2 cellular contexts compared by ENCODE assay signal in the genomic region with DNA sequence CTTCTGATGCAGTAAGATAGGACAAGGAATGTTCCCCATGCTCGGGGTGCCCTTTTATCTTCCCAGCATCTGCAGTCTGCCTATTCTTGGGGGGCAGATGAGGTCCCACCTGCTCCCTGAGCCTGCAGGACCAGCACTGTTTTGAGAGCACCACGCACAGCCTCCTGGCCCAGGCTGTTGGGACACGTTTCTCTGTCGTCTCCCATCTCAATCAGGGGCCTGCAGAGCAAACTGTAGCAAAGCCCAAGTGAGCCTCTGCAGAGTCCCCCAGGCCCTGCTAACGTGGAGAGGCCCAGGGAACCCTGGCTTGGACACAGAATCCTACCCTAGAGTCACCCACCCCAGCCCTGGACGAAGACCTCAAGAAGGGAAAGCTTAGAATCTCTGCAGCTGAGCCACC.
TF ChIP-seq lines count a peak whose summit lies in the region.

No MANE protein-coding gene starts in this region.

TF ChIP-seq in liver, 16 proteins besides CTCF, POLR2A, EP300 and RAD21:
- no peak for TF ChIP-seq FOXA1 (IDR thresholded peaks at IDR 0.05)
- TF ChIP-seq TAF1 (conservative IDR thresholded peaks at IDR 0.05), result no peak
- TF ChIP-seq HNF4G (IDR thresholded peaks at IDR 0.05), result no peak
- TF ChIP-seq SP1 (IDR thresholded peaks at IDR 0.05), result no peak
- TF ChIP-seq, protein P1, sequence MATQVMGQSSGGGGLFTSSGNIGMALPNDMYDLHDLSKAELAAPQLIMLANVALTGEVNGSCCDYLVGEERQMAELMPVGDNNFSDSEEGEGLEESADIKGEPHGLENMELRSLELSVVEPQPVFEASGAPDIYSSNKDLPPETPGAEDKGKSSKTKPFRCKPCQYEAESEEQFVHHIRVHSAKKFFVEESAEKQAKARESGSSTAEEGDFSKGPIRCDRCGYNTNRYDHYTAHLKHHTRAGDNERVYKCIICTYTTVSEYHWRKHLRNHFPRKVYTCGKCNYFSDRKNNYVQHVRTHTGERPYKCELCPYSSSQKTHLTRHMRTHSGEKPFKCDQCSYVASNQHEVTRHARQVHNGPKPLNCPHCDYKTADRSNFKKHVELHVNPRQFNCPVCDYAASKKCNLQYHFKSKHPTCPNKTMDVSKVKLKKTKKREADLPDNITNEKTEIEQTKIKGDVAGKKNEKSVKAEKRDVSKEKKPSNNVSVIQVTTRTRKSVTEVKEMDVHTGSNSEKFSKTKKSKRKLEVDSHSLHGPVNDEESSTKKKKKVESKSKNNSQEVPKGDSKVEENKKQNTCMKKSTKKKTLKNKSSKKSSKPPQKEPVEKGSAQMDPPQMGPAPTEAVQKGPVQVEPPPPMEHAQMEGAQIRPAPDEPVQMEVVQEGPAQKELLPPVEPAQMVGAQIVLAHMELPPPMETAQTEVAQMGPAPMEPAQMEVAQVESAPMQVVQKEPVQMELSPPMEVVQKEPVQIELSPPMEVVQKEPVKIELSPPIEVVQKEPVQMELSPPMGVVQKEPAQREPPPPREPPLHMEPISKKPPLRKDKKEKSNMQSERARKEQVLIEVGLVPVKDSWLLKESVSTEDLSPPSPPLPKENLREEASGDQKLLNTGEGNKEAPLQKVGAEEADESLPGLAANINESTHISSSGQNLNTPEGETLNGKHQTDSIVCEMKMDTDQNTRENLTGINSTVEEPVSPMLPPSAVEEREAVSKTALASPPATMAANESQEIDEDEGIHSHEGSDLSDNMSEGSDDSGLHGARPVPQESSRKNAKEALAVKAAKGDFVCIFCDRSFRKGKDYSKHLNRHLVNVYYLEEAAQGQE (IDR thresholded peaks at IDR 0.05), result no peak
- TF ChIP-seq RXRA (IDR thresholded peaks at IDR 0.05), result no peak
- TF ChIP-seq EGR1 (IDR thresholded peaks at IDR 0.05; ENCODE audit: low read depth in 2 of 2), result no peak
- no peak for TF ChIP-seq NR2F2 (IDR thresholded peaks at IDR 0.05)
- no peak for TF ChIP-seq GABPA (IDR thresholded peaks at IDR 0.05 in 1 of 2, conservative IDR thresholded peaks at IDR 0.05 in 1 of 2)
- no peak for TF ChIP-seq YY1 (IDR thresholded peaks at IDR 0.05)
- TF ChIP-seq, protein P2, sequence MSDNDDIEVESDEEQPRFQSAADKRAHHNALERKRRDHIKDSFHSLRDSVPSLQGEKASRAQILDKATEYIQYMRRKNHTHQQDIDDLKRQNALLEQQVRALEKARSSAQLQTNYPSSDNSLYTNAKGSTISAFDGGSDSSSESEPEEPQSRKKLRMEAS (IDR thresholded peaks at IDR 0.05), result no peak
- TF ChIP-seq HNF4A (conservative IDR thresholded peaks at IDR 0.05), result no peak
- TF ChIP-seq, protein P3, sequence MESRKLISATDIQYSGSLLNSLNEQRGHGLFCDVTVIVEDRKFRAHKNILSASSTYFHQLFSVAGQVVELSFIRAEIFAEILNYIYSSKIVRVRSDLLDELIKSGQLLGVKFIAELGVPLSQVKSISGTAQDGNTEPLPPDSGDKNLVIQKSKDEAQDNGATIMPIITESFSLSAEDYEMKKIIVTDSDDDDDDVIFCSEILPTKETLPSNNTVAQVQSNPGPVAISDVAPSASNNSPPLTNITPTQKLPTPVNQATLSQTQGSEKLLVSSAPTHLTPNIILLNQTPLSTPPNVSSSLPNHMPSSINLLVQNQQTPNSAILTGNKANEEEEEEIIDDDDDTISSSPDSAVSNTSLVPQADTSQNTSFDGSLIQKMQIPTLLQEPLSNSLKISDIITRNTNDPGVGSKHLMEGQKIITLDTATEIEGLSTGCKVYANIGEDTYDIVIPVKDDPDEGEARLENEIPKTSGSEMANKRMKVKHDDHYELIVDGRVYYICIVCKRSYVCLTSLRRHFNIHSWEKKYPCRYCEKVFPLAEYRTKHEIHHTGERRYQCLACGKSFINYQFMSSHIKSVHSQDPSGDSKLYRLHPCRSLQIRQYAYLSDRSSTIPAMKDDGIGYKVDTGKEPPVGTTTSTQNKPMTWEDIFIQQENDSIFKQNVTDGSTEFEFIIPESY (IDR thresholded peaks at IDR 0.05), result no peak
- no peak for TF ChIP-seq JUND (IDR thresholded peaks at IDR 0.05)
- no peak for TF ChIP-seq FOXA2 (IDR thresholded peaks at IDR 0.05)
- TF ChIP-seq, protein P4, sequence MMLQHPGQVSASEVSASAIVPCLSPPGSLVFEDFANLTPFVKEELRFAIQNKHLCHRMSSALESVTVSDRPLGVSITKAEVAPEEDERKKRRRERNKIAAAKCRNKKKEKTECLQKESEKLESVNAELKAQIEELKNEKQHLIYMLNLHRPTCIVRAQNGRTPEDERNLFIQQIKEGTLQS (IDR thresholded peaks at IDR 0.05), result no peak

TF ChIP-seq in HepG2, 621 proteins besides CTCF, POLR2A, EP300 and RAD21:
- TF ChIP-seq PRMT3 (CRISPR knock-in tag; IDR thresholded peaks at IDR 0.05; ENCODE audit: borderline replicate concordance, low read depth), result no peak
- TF ChIP-seq ELF1 (CRISPR knock-in tag; IDR thresholded peaks at IDR 0.05), result no peak
- no peak for TF ChIP-seq KDM4B (CRISPR knock-in tag; IDR thresholded peaks at IDR 0.05)
- TF ChIP-seq, protein P5, sequence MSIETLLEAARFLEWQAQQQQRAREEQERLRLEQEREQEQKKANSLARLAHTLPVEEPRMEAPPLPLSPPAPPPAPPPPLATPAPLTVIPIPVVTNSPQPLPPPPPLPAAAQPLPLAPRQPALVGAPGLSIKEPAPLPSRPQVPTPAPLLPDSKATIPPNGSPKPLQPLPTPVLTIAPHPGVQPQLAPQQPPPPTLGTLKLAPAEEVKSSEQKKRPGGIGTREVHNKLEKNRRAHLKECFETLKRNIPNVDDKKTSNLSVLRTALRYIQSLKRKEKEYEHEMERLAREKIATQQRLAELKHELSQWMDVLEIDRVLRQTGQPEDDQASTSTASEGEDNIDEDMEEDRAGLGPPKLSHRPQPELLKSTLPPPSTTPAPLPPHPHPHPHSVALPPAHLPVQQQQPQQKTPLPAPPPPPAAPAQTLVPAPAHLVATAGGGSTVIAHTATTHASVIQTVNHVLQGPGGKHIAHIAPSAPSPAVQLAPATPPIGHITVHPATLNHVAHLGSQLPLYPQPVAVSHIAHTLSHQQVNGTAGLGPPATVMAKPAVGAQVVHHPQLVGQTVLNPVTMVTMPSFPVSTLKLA (IDR thresholded peaks at IDR 0.05), result no peak
- no peak for TF ChIP-seq ZKSCAN8 (CRISPR knock-in tag; IDR thresholded peaks at IDR 0.05; ENCODE audit: borderline replicate concordance)
- TF ChIP-seq SSRP1 (CRISPR knock-in tag; IDR thresholded peaks at IDR 0.05), result no peak
- no peak for TF ChIP-seq RARA (CRISPR knock-in tag; IDR thresholded peaks at IDR 0.05)
- no peak for TF ChIP-seq FOXK2 (IDR thresholded peaks at IDR 0.05)
